11 cellular contexts compared by ENCODE assay signal in genomic region chr5:174503461-174504265, GRCh38.
DNase-seq lines count a peak whose midpoint lies in the region; TF ChIP-seq lines count a peak whose summit lies in the region.
"Had no signal": no experiment of that assay in that cellular context is flagged by ENCODE, and none has a peak within 500 bp of the region (broad histone marks: within the 10 kb centered on the region; RNA-seq: fewer than 3 reads in every experiment).

No MANE protein-coding gene starts in this region.

- H3K79me2 ChIP-seq in mammary epithelial cell (ENCODE audit: insufficient read depth, low read length), result no peaks in the 10 kb centered on the region

- DNase-seq in COLO829 (ENCODE audit: low spot score) (peak; percentile 77), NCI-H2227 (lab: John Stamatoyannopoulos, UW; ENCODE audit: unreplicated experiment) (peak; percentile 42), mammary epithelial cell (peak; percentile 84), occipital lobe (lab: John Stamatoyannopoulos, UW) (peak; percentile 46), cerebellar nuclear complex (lab: John Stamatoyannopoulos, UW) (no peak), spleen (no peak)
- no peak for DNase-seq in stimulated activated naive CD4-positive, alpha-beta T cell treated with Interleukin-2 at 50 U/mL for 16 hours (lab: John Stamatoyannopoulos, UW)
- DNase-seq in stimulated activated CD4-positive, alpha-beta T cell treated with anti-CD3 and anti-CD28 coated beads, Interleukin-4, amount 100 ng/mL, for 1 hour, result no peak
- DNase-seq: brain microvascular endothelial cell, GDM1, T-helper 9 cell had no signal

- dilution Hi-C loops in mammary epithelial cell (cut with HindIII; ENCODE audit: low sequenced_read_pairs), result no loop called here

- TF ChIP-seq CTCF in mammary epithelial cell (conservative IDR thresholded peaks at IDR 0.05 in 1 of 2, IDR thresholded peaks at IDR 0.05 in 1 of 2; ENCODE audit: extremely low read depth in 1 of 2, insufficient read depth in 1 of 2, low read depth in 1 of 2, low read length in 2 of 2) (no peak), spleen (IDR thresholded peaks at IDR 0.05 in 8 of 11, conservative IDR thresholded peaks at IDR 0.05 in 3 of 11) (no peak)

- WGBS in mammary epithelial cell (ENCODE audit: low coverage, missing lambda C conversion rate), result 7% methylated on average over 17 of the region's 17 CpGs
- 64 to 76% (median 69%) methylated on average over 17 of the region's 17 CpGs for WGBS in spleen, 5 donors

- H2AFZ ChIP-seq in mammary epithelial cell (ENCODE audit: low read depth, low read length), result peak overlapping the region; percentile 89

- H3K36me3 ChIP-seq in mammary epithelial cell (ENCODE audit: insufficient read depth, low read length) (no peaks in the 10 kb centered on the region), spleen (no peaks in the 10 kb centered on the region)
- H3K36me3 ChIP-seq: brain microvascular endothelial cell had no signal

- H3K27ac ChIP-seq in mammary epithelial cell (ENCODE audit: insufficient read depth, low read depth, low read length) (no peak overlapping the region), spleen (no peak overlapping the region)
- H3K27ac ChIP-seq: brain microvascular endothelial cell had no signal

- H3K4me1 ChIP-seq in mammary epithelial cell (ENCODE audit: insufficient read depth, low read length) (peaks cover 13% of the 10 kb centered on the region), spleen (no peaks in the 10 kb centered on the region)

- H3K9ac ChIP-seq in mammary epithelial cell (ENCODE audit: insufficient read depth, low read length), result no peak overlapping the region

- H3K4me3 ChIP-seq in mammary epithelial cell (replicated peaks in 1 of 3; ENCODE audit: insufficient read depth in 1 of 3, low read depth in 2 of 3, low read length in 3 of 3), result peak overlapping the region in 1 of 3 experiments; percentile 18
- no peak overlapping the region for H3K4me3 ChIP-seq in spleen

- in situ Hi-C loops in mammary epithelial cell (cut with MboI; ENCODE audit: low sequenced_read_pairs in 2 of 2), result no loop called here

- CTCF ChIA-PET in mammary epithelial cell (lab: Charles Lee; ENCODE audit: low non-redundant PET), result no interaction called here

- no peak for TF ChIP-seq POLR2A in spleen (IDR thresholded peaks at IDR 0.05)

- no TSS peak for BruUV-seq in mammary epithelial cell (replicated peaks; lab: Mats Ljungman, UMichigan)

- no peaks in the 10 kb centered on the region for H3K27me3 ChIP-seq in mammary epithelial cell (ENCODE audit: insufficient read depth, low read length)
- H3K27me3 ChIP-seq in spleen (replicated peaks in 1 of 7), result peaks cover 0 to 7% (median 0%) of the 10 kb centered on the region in 7 donors
- H3K27me3 ChIP-seq: brain microvascular endothelial cell had no signal

- intact Hi-C loops in mammary epithelial cell (cut with micrococcal nuclease) (no loop called here), spleen (cut with DNase I; ENCODE audit: low total_unique reads) (no loop called here)

- H3K4me2 ChIP-seq in mammary epithelial cell (ENCODE audit: insufficient read depth, low read depth, low read length), result peak overlapping the region; percentile 73

- H4K20me1 ChIP-seq in mammary epithelial cell (ENCODE audit: insufficient read depth, low read length), result no peaks in the 10 kb centered on the region

- H3K9me3 ChIP-seq in mammary epithelial cell (replicated peaks; ENCODE audit: insufficient read depth, low read length) (peaks cover 5% of the 10 kb centered on the region), spleen (peaks cover 0 to 22% (median 7%) of the 10 kb centered on the region in 8 donors)

Comparison
In these comparisons a context has a peak if more than half of its experiments do, and no peak if none do; other contexts are left out.
1. DNase-seq: peak in COLO829 (single experiment), NCI-H2227 (single experiment), mammary epithelial cell (single experiment) and occipital lobe (single experiment); none in cerebellar nuclear complex (0 of 2), spleen (single experiment), stimulated activated naive CD4-positive, alpha-beta T cell treated with Interleukin-2 at 50 U/mL for 16 hours (single experiment) and stimulated activated CD4-positive, alpha-beta T cell treated with anti-CD3 and anti-CD28 coated beads, Interleukin-4, amount 100 ng/mL, for 1 hour (single experiment).